Comparison of ENCODE assay signal across 8 cellular contexts in the genomic region with DNA sequence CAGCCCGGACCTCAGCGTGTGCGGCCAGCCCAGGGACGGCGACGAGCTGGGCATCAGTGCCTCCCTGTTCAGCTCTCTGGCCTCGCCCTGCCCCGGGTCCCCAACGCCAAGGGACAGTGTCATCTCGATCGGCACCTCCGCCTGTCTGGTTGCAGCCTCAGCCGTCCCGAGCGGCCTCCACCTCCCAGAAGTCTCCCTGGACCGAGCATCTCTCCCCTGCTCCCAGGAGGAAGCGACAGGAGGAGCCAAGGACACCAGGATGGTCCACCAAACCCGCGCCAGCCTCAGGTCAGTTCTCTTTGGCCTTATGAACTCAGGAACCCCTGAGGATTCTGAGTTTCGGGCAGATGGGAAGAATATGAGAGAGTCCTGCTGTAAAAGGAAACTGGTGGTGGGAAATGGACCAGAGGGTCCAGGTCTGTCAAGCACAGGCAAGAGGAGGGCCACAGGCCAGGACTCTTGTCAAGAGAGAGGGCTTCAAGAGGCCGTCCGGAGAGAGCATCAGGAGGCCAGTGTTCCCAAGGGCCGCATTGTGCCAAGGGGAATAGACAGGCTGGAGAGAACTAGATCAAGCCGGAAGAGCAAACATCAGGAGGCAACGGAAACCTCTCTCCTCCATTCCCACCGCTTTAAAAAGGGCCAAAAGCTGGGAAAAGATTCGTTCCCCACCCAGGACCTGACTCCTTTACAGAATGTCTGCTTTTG. TPM values are rescaled to one million over a fixed set of nuclear protein-coding genes. Genes with fewer than 3 reads are reported as not detected.
DNase-seq lines count a peak whose midpoint lies in the region; ATAC-seq lines count a peak whose summit lies in the region.

No MANE protein-coding gene starts in this region.

- H3K4me1 Mint-ChIP-seq in stimulated activated naive CD8-positive, alpha-beta T cell treated with anti-CD3 and anti-CD28 coated beads, Interleukin-15, Interleukin-2, amounts not matched to agents 100 ng/mL and 50 ng/mL, for 24 hours (ENCODE audit: low read depth) = peaks cover 61% of the 10 kb centered on the region
- peaks cover 37% of the 10 kb centered on the region for H3K4me1 Mint-ChIP-seq in memory B cell

- no peaks in the 10 kb centered on the region for H3K36me3 ChIP-seq in adipocyte (ENCODE audit: control insufficient read depth, insufficient read depth, low read length, severe bottlenecking)

- H3K27me3 Mint-ChIP-seq in stimulated activated naive CD8-positive, alpha-beta T cell treated with anti-CD3 and anti-CD28 coated beads, Interleukin-15, Interleukin-2, amounts not matched to agents 100 ng/mL and 50 ng/mL, for 24 hours = no peaks in the 10 kb centered on the region
- H3K27me3 Mint-ChIP-seq in memory B cell = no peaks in the 10 kb centered on the region

- peak overlapping the region; percentile 78 for H3K27ac Mint-ChIP-seq in stimulated activated naive CD8-positive, alpha-beta T cell treated with anti-CD3 and anti-CD28 coated beads, Interleukin-15, Interleukin-2, amounts not matched to agents 100 ng/mL and 50 ng/mL, for 24 hours
- H3K27ac Mint-ChIP-seq in memory B cell = no peak overlapping the region

- no peaks in the 10 kb centered on the region for H3K27me3 ChIP-seq in adipocyte (replicated peaks; ENCODE audit: control insufficient read depth, insufficient read depth, low read length)

- H3K9me3 Mint-ChIP-seq in stimulated activated naive CD8-positive, alpha-beta T cell treated with anti-CD3 and anti-CD28 coated beads, Interleukin-15, Interleukin-2, amounts not matched to agents 100 ng/mL and 50 ng/mL, for 24 hours = no peaks in the 10 kb centered on the region
- H3K9me3 Mint-ChIP-seq in memory B cell = no peaks in the 10 kb centered on the region

- no peak for ATAC-seq in stimulated activated naive CD8-positive, alpha-beta T cell treated with anti-CD3 and anti-CD28 coated beads, Interleukin-15, Interleukin-2, amounts not matched to agents 100 U/mL and 50 U/mL, for 24 hours
- ATAC-seq in memory B cell (ENCODE audit: low read depth) = no peak
- ATAC-seq in HG02852 (IDR thresholded peaks at IDR 0.05; ENCODE audit: unreplicated experiment) = no peak

- H3K4me1 ChIP-seq in adipocyte (ENCODE audit: control insufficient read depth, insufficient read depth, low read length) = peaks cover 31% of the 10 kb centered on the region

- H3K9me3 ChIP-seq in adipocyte (ENCODE audit: control insufficient read depth, low read length) = no peaks in the 10 kb centered on the region

- peak overlapping the region; percentile 95 for H3K4me3 Mint-ChIP-seq in stimulated activated naive CD8-positive, alpha-beta T cell treated with anti-CD3 and anti-CD28 coated beads, Interleukin-15, Interleukin-2, amounts not matched to agents 100 ng/mL and 50 ng/mL, for 24 hours
- peak overlapping the region; percentile 82 for H3K4me3 Mint-ChIP-seq in memory B cell

- H3K9ac ChIP-seq in adipocyte (ENCODE audit: low read length) = peak overlapping the region; percentile 98

- peaks cover 58% of the 10 kb centered on the region for H3K36me3 Mint-ChIP-seq in stimulated activated naive CD8-positive, alpha-beta T cell treated with anti-CD3 and anti-CD28 coated beads, Interleukin-15, Interleukin-2, amounts not matched to agents 100 ng/mL and 50 ng/mL, for 24 hours (ENCODE audit: low read depth)
- H3K36me3 Mint-ChIP-seq in memory B cell = peaks cover 12% of the 10 kb centered on the region

- DNase-seq in stimulated activated naive CD8-positive, alpha-beta T cell treated with anti-CD3 and anti-CD28 coated beads, Interleukin-15, Interleukin-2, amounts not matched to agents 100 U/mL and 50 U/mL, for 24 hours = no peak
- DNase-seq in adipocyte (ENCODE audit: low read depth) (no peak), memory B cell (ENCODE audit: low spot score in 2 of 2) (no peak), NCI-H2029 (lab: John Stamatoyannopoulos, UW) (no peak), A172 (ENCODE audit: low spot score) (no peak)
- DNase-seq in stimulated activated CD4-positive, alpha-beta T cell treated with anti-CD3 and anti-CD28 coated beads, Interleukin-4, amount 100 ng/mL, for 1 hour = no peak

- peak overlapping the region; percentile 97 for H3K4me3 ChIP-seq in adipocyte (ENCODE audit: low read length)

RNA-seq across cellular contexts. Expression of a gene that starts 0.8 kb away (rescaled TPM):
- total RNA-seq in A172 (2014; rRNA removed; shearing (Covaris generic)) = 20.5 and 22.6 TPM in 2 replicates

RNA-seq across cellular contexts. Expression of a gene that starts 28.6 kb away (rescaled TPM):
- total RNA-seq in A172 (2014; rRNA removed; shearing (Covaris generic)) = 32.7 and 35.4 TPM in 2 replicates

RNA-seq across cellular contexts. Expression of a gene that starts 55.9 kb away (rescaled TPM):
- 43.4 and 66.8 TPM in 2 replicates for total RNA-seq in A172 (2014; rRNA removed; shearing (Covaris generic))

RNA-seq across cellular contexts. Expression of a gene that starts 56.1 kb away (rescaled TPM):
- 360 and 391 TPM in 2 replicates for total RNA-seq in A172 (2014; rRNA removed; shearing (Covaris generic))
